In the genomic region with DNA sequence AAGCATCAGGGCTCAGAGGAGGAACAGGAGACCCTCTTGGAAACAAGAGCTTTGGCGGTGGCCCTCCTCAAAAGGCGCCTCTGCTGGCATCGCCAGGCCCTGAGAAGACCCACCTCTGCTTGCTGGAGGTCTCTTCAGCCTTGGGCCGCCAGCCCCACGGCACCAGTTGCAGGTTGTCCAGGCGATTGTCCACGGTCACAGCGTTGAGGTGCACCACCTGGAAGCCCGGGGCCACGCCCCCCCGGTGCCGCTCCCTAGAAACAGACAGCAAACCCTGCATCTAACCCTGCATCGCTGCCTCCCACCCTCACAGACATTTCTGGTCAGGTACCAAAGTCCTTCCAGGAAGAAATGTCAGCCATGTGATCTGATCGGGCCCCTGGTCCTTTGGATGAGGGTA, we compare ENCODE assay signal across 1 cellular context.
TF ChIP-seq lines count a peak whose summit lies in the region.

No MANE protein-coding gene starts in this region.

TF ChIP-seq in H1, 55 proteins besides CTCF, POLR2A, EP300 and RAD21:
- no peak for TF ChIP-seq BRCA1 (IDR thresholded peaks at IDR 0.05; ENCODE audit: low read depth, low read length)
- TF ChIP-seq TCF12 (IDR thresholded peaks at IDR 0.05; ENCODE audit: low read depth, low read length) = no peak
- TF ChIP-seq HDAC2 (IDR thresholded peaks at IDR 0.05; ENCODE audit: borderline replicate concordance in 1 of 2, low read depth in 2 of 2, low read length in 2 of 2) = no peak
- TF ChIP-seq POLR2AphosphoS5 (IDR thresholded peaks at IDR 0.05; ENCODE audit: low read depth, low read length) = no peak
- no peak for TF ChIP-seq HDAC6 (IDR thresholded peaks at IDR 0.05; ENCODE audit: low read depth, low read length)
- TF ChIP-seq RFX5 (IDR thresholded peaks at IDR 0.05; ENCODE audit: borderline replicate concordance, low read depth, low read length) = no peak
- no peak for TF ChIP-seq EGR1 (IDR thresholded peaks at IDR 0.05; ENCODE audit: borderline replicate concordance, low read depth, low read length)
- TF ChIP-seq SP1 (IDR thresholded peaks at IDR 0.05; ENCODE audit: low read depth, low read length) = no peak
